In the genomic region with DNA sequence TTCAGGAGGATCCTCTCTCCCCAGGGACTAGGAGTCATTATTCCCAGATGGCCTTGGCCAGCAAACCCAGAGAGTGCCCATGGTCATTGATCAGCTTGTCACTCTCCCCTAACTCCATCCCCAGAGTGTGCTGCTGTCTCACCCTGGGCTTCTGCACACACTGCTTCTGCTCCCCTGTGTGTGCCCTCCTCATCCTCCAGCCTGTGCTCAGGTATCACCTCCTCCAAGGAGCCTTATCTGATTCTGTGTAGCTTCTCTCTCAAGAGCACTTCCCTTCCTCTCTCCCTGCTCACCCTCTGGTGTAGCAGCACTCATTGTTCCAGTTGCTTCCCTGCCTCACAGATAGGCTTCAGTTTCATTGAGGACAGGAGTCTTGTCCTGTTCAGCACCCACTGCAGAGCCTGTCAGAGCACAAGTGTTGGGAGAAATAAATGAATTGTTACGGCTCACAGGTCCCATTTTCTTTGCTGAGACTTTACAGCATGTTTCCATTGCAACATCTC, we compare ENCODE assay signal across 24 cellular contexts.
DNase-seq lines count a peak whose midpoint lies in the region; ATAC-seq and TF ChIP-seq lines count a peak whose summit lies in the region.
"Had no signal": no experiment of that assay in that cellular context is flagged by ENCODE, and none has a peak within 500 bp of the region (broad histone marks: within the 10 kb centered on the region; RNA-seq: fewer than 3 reads in every experiment).

No MANE protein-coding gene starts in this region.

- H3K23ac ChIP-seq in mesenchymal stem cell (ENCODE audit: low read length in 2 of 2): no peak overlapping the region

- H3K9me3 ChIP-seq in mesenchymal stem cell (ENCODE audit: control insufficient read depth, low read length) (no peaks in the 10 kb centered on the region), thoracic aorta (no peaks in the 10 kb centered on the region)
- H3K9me3 ChIP-seq: colonic mucosa, prostate gland, right lobe of liver, spleen had no signal

- H3K9ac ChIP-seq in mesenchymal stem cell (ENCODE audit: low read length): no peak overlapping the region

- peak overlapping the region in 1 of 2 experiments; percentile 14 for H3K18ac ChIP-seq in mesenchymal stem cell (ENCODE audit: low read depth in 1 of 2, low read length in 2 of 2)

- no peak overlapping the region for H2AFZ ChIP-seq in mesenchymal stem cell (ENCODE audit: low read depth, low read length)

- no peaks in the 10 kb centered on the region for H3K4me1 ChIP-seq in mesenchymal stem cell (ENCODE audit: control insufficient read depth, insufficient read depth, low read depth, low read length)
- H3K4me1 ChIP-seq in thoracic aorta (ENCODE audit: control insufficient read depth in 1 of 2, low read depth in 2 of 2): peaks cover 21 to 49% of the 10 kb centered on the region in 2 donors
- H3K4me1 ChIP-seq: colonic mucosa, prostate gland, right lobe of liver, spleen had no signal

- peak overlapping the region; percentile 8 for H3K27ac Mint-ChIP-seq in activated naive CD8-positive, alpha-beta T cell
- H3K27ac Mint-ChIP-seq in activated naive CD8-positive, alpha-beta T cell treated with anti-CD3 and anti-CD28 coated beads, Interleukin-2, amount 50 U/mL, for 24 hours: no peak overlapping the region
- peak overlapping the region; percentile 19 for H3K27ac Mint-ChIP-seq in activated naive CD8-positive, alpha-beta T cell treated with anti-CD3 and anti-CD28 coated beads for 36 hours
- H3K27ac Mint-ChIP-seq: activated naive CD4-positive, alpha-beta T cell treated with anti-CD3 and anti-CD28 coated beads, Interleukin-2, amount 50 U/mL, for 24 hours; B cell; T-helper 1 cell treated with Interleukin-12 subunit alpha and Interleukin-12 subunit beta and Interleukin-4 antibody, amounts not matched to agents 30 μg/mL and 1 μg/mL, for 36 hours had no signal

- H3K27me3 ChIP-seq in mesenchymal stem cell (ENCODE audit: control insufficient read depth in 1 of 2, insufficient read depth in 1 of 2, low read length in 2 of 2): no peaks in the 10 kb centered on the region
- H3K27me3 ChIP-seq in thoracic aorta (replicated peaks; ENCODE audit: insufficient read depth): no peaks in the 10 kb centered on the region
- H3K27me3 ChIP-seq: cardiac muscle cell, colonic mucosa, right lobe of liver, spleen had no signal

- H2AK5ac ChIP-seq in mesenchymal stem cell (ENCODE audit: low read length, severe bottlenecking): no peak overlapping the region

- H4K91ac ChIP-seq in mesenchymal stem cell (ENCODE audit: low read length): peak overlapping the region; percentile 43

- no peak overlapping the region for H2BK120ac ChIP-seq in mesenchymal stem cell (ENCODE audit: low read depth, low read length)

- ATAC-seq in activated naive CD8-positive, alpha-beta T cell treated with anti-CD3 and anti-CD28 coated beads, Interleukin-2, amount 50 U/mL, for 24 hours: no peak
- no peak for ATAC-seq in thoracic aorta (ENCODE audit: insufficient number of reproducible peaks, low FRiP score, low read depth)
- ATAC-seq in GM19395 (IDR thresholded peaks at IDR 0.05; ENCODE audit: unreplicated experiment): no peak
- ATAC-seq in HG03469 (IDR thresholded peaks at IDR 0.05; ENCODE audit: unreplicated experiment): no peak
- ATAC-seq: SK-N-SH treated with all-trans-retinoic acid at 6 μM for 48 hours had no signal

- WGBS in mesenchymal stem cell: 100% methylated on average over 1 of the region's 1 CpG

- H3K79me1 ChIP-seq in mesenchymal stem cell (replicated peaks; ENCODE audit: low read length, poor library complexity, severe bottlenecking): peaks cover 1% of the 10 kb centered on the region

- no peak overlapping the region for H2BK5ac ChIP-seq in mesenchymal stem cell (ENCODE audit: low read depth, low read length, poor library complexity, severe bottlenecking)

- peaks cover 31% of the 10 kb centered on the region for H3K36me3 Mint-ChIP-seq in activated naive CD8-positive, alpha-beta T cell
- H3K36me3 Mint-ChIP-seq in activated naive CD8-positive, alpha-beta T cell treated with anti-CD3 and anti-CD28 coated beads, Interleukin-2, amount 50 U/mL, for 24 hours (ENCODE audit: low read depth): peaks cover 24% of the 10 kb centered on the region
- peaks cover 33% of the 10 kb centered on the region for H3K36me3 Mint-ChIP-seq in activated naive CD8-positive, alpha-beta T cell treated with anti-CD3 and anti-CD28 coated beads for 36 hours

- H2BK12ac ChIP-seq in mesenchymal stem cell (ENCODE audit: low read length in 2 of 2): no peak overlapping the region

- H3K4me3 ChIP-seq in mesenchymal stem cell (ENCODE audit: insufficient read depth in 1 of 2, low read depth in 1 of 2, low read length in 2 of 2): no peak overlapping the region
- no peak overlapping the region for H3K4me3 ChIP-seq in thoracic aorta
- H3K4me3 ChIP-seq: cardiac muscle cell, colonic mucosa, prostate gland, right lobe of liver, spleen had no signal

- no peak overlapping the region for H3K4ac ChIP-seq in mesenchymal stem cell (ENCODE audit: low read depth in 1 of 2, low read length in 2 of 2)

- H3K27me3 Mint-ChIP-seq in activated naive CD8-positive, alpha-beta T cell: no peaks in the 10 kb centered on the region
- H3K27me3 Mint-ChIP-seq in activated naive CD8-positive, alpha-beta T cell treated with anti-CD3 and anti-CD28 coated beads, Interleukin-2, amount 50 U/mL, for 24 hours: no peaks in the 10 kb centered on the region
- no peaks in the 10 kb centered on the region for H3K27me3 Mint-ChIP-seq in activated naive CD8-positive, alpha-beta T cell treated with anti-CD3 and anti-CD28 coated beads for 36 hours
- H3K27me3 Mint-ChIP-seq: activated naive CD4-positive, alpha-beta T cell treated with anti-CD3 and anti-CD28 coated beads, Interleukin-2, amount 50 U/mL, for 24 hours; B cell had no signal

- H3K36me3 ChIP-seq in mesenchymal stem cell (ENCODE audit: control insufficient read depth in 1 of 2, insufficient read depth in 2 of 2, low read depth in 1 of 2, low read length in 2 of 2) (peaks cover 0 to 2% of the 10 kb centered on the region in 2 experiments), thoracic aorta (no peaks in the 10 kb centered on the region)
- H3K36me3 ChIP-seq: cardiac muscle cell, colonic mucosa, prostate gland, right lobe of liver had no signal

- no peaks in the 10 kb centered on the region for H3K9me3 Mint-ChIP-seq in activated naive CD8-positive, alpha-beta T cell (ENCODE audit: low read depth)
- H3K9me3 Mint-ChIP-seq in activated naive CD8-positive, alpha-beta T cell treated with anti-CD3 and anti-CD28 coated beads, Interleukin-2, amount 50 U/mL, for 24 hours: no peaks in the 10 kb centered on the region
- no peaks in the 10 kb centered on the region for H3K9me3 Mint-ChIP-seq in activated naive CD8-positive, alpha-beta T cell treated with anti-CD3 and anti-CD28 coated beads for 36 hours
- H3K9me3 Mint-ChIP-seq: activated naive CD4-positive, alpha-beta T cell treated with anti-CD3 and anti-CD28 coated beads, Interleukin-2, amount 50 U/mL, for 24 hours; T-helper 1 cell treated with Interleukin-12 subunit alpha and Interleukin-12 subunit beta and Interleukin-4 antibody, amounts not matched to agents 30 μg/mL and 1 μg/mL, for 36 hours had no signal

- no peak for TF ChIP-seq CTCF in thoracic aorta (IDR thresholded peaks at IDR 0.05)

- no peak overlapping the region for H2BK15ac ChIP-seq in mesenchymal stem cell (ENCODE audit: low read depth, poor library complexity, severe bottlenecking)

- H3K14ac ChIP-seq in mesenchymal stem cell (ENCODE audit: low read length in 2 of 2): peak overlapping the region in 1 of 2 experiments; percentile 38

- H3K4me2 ChIP-seq in mesenchymal stem cell (ENCODE audit: low read length, poor library complexity, severe bottlenecking): no peak overlapping the region

- no peak for DNase-seq in activated naive CD8-positive, alpha-beta T cell treated with anti-CD3 and anti-CD28 coated beads, Interleukin-2, amount 50 U/mL, for 24 hours
- no peak for DNase-seq in activated naive CD8-positive, alpha-beta T cell treated with anti-CD3 and anti-CD28 coated beads for 36 hours
- no peak for DNase-seq in mesenchymal stem cell
- no peak for DNase-seq in thoracic aorta (ENCODE audit: low spot score)
- DNase-seq in HPDE6-E6E7 (ENCODE audit: extremely low spot score): no peak
- DNase-seq: activated CD4-positive, alpha-beta T cell treated with anti-CD3 and anti-CD28 coated beads for 1 hour; colonic mucosa; effector CD8-positive, alpha-beta T cell; erythroblast; NCI-H1694; NCI-H510A treated with DMSO at 0.1 percent for 48 hours; right lobe of liver; spleen; stimulated activated CD4-positive, alpha-beta T cell treated with anti-CD3 and anti-CD28 coated beads, Interleukin-2, amount 100 ng/mL, for 24 hours; trophoblast cell had no signal

- no peak overlapping the region for H3K27ac ChIP-seq in mesenchymal stem cell (ENCODE audit: low read length, poor library complexity, severe bottlenecking)
- H3K27ac ChIP-seq in thoracic aorta: peak overlapping the region; percentile 62 to 77
- H3K27ac ChIP-seq: cardiac muscle cell, colonic mucosa, prostate gland, right lobe of liver, spleen had no signal

- peaks cover 21% of the 10 kb centered on the region for H3K4me1 Mint-ChIP-seq in activated naive CD8-positive, alpha-beta T cell (ENCODE audit: low read depth)
- H3K4me1 Mint-ChIP-seq in activated naive CD8-positive, alpha-beta T cell treated with anti-CD3 and anti-CD28 coated beads, Interleukin-2, amount 50 U/mL, for 24 hours: peaks cover 17% of the 10 kb centered on the region
- peaks cover 11% of the 10 kb centered on the region for H3K4me1 Mint-ChIP-seq in activated naive CD8-positive, alpha-beta T cell treated with anti-CD3 and anti-CD28 coated beads for 36 hours
- H3K4me1 Mint-ChIP-seq: B cell had no signal

- no peak overlapping the region for H4K8ac ChIP-seq in mesenchymal stem cell (ENCODE audit: low read length)

- no peak overlapping the region for H3K4me3 Mint-ChIP-seq in activated naive CD8-positive, alpha-beta T cell
- no peak overlapping the region for H3K4me3 Mint-ChIP-seq in activated naive CD8-positive, alpha-beta T cell treated with anti-CD3 and anti-CD28 coated beads, Interleukin-2, amount 50 U/mL, for 24 hours
- no peak overlapping the region for H3K4me3 Mint-ChIP-seq in activated naive CD8-positive, alpha-beta T cell treated with anti-CD3 and anti-CD28 coated beads for 36 hours
- H3K4me3 Mint-ChIP-seq: activated naive CD4-positive, alpha-beta T cell treated with anti-CD3 and anti-CD28 coated beads, Interleukin-2, amount 50 U/mL, for 24 hours; B cell; T-helper 1 cell treated with Interleukin-12 subunit alpha and Interleukin-12 subunit beta and Interleukin-4 antibody, amounts not matched to agents 30 μg/mL and 1 μg/mL, for 36 hours had no signal
